In genomic region chr10:13001041-13001886, GRCh38 we compare ENCODE assay signal across 8 cellular contexts. TPM values are rescaled to one million over a fixed set of nuclear protein-coding genes. Genes with fewer than 3 reads are reported as not detected.
A peak's percentile ranks its signal among the peaks of the same experiment; 100 is the strongest.
DNase-seq lines count a peak whose midpoint lies in the region; ATAC-seq, FAIRE-seq and TF ChIP-seq lines count a peak whose summit lies in the region.

TSS of gene CCDC3 (minus strand) at chr10:13001713. CDS start at chr10:13001570, 143 bp downstream.

- no peaks in the 10 kb centered on the region for H3K36me3 Mint-ChIP-seq in stimulated activated effector memory CD8-positive, alpha-beta T cell treated with anti-CD3 and anti-CD28 coated beads, Interleukin-12 subunit alpha, Interleukin-12 subunit beta, amount 100 ng/mL, for 72 hours

- H3K36me3 ChIP-seq in HEK293 (ENCODE audit: control insufficient read depth in 2 of 2, insufficient read depth in 1 of 2, low read length in 2 of 2) = peaks cover 0 to 4% of the 10 kb centered on the region in 2 experiments; a peak in 1 of 3 replicates
- H3K36me3 ChIP-seq in adipocyte (ENCODE audit: control insufficient read depth, insufficient read depth, low read length, severe bottlenecking) = no peaks in the 10 kb centered on the region
- H3K36me3 ChIP-seq in keratinocyte (ENCODE audit: control insufficient read depth in 2 of 2, extremely low read depth in 1 of 2, insufficient read depth in 2 of 2, low read length in 2 of 2) = no peaks in the 10 kb centered on the region

- DNase-seq in 8988T (peak; percentile 37), adipocyte (ENCODE audit: low read depth) (peak; percentile 29), keratinocyte (ENCODE audit: low read depth, low spot score) (no peak)
- no peak for DNase-seq in stimulated activated effector memory CD8-positive, alpha-beta T cell treated with anti-CD3 and anti-CD28 coated beads, Interleukin-12 subunit alpha, Interleukin-12 subunit beta, amount 100 ng/mL, for 72 hours (ENCODE audit: low spot score in 2 of 2)

- H3K9ac ChIP-seq in adipocyte (ENCODE audit: low read length) (no peak within 1 kb of the TSS), keratinocyte (ENCODE audit: control insufficient read depth, extremely low read depth, insufficient read depth, low read length) (peak within 1 kb of the TSS; percentile 26)

- H3K4me1 ChIP-seq in HEK293 (ENCODE audit: control insufficient read depth, insufficient read depth, low read length) = no peaks in the 10 kb centered on the region; the same call in 1 of the 2 replicates
- H3K4me1 ChIP-seq in adipocyte (ENCODE audit: control insufficient read depth, insufficient read depth, low read length) = peaks cover 10% of the 10 kb centered on the region
- no peaks in the 10 kb centered on the region for H3K4me1 ChIP-seq in keratinocyte (ENCODE audit: control insufficient read depth, extremely low read depth, insufficient read depth, low read length)

- no peak within 1 kb of the TSS for H3K27ac Mint-ChIP-seq in stimulated activated effector memory CD8-positive, alpha-beta T cell treated with anti-CD3 and anti-CD28 coated beads, Interleukin-12 subunit alpha, Interleukin-12 subunit beta, amount 100 ng/mL, for 72 hours

- H3K9me1 ChIP-seq in keratinocyte (ENCODE audit: control insufficient read depth, extremely low read depth, insufficient read depth, low read length) = no peaks in the 10 kb centered on the region

- ATAC-seq in stimulated activated effector memory CD8-positive, alpha-beta T cell treated with anti-CD3 and anti-CD28 coated beads, Interleukin-12 subunit alpha, Interleukin-12 subunit beta, amount 100 ng/mL, for 72 hours = peak; percentile 36
- ATAC-seq in HG02623 (IDR thresholded peaks at IDR 0.05; ENCODE audit: unreplicated experiment) (no peak), HG02678 (IDR thresholded peaks at IDR 0.05; ENCODE audit: unreplicated experiment) (no peak), HG03159 (IDR thresholded peaks at IDR 0.05; ENCODE audit: unreplicated experiment) (no peak)

- peak within 1 kb of the TSS; percentile 45 for H2AFZ ChIP-seq in keratinocyte (ENCODE audit: control insufficient read depth, low read length)

- H3K4me1 Mint-ChIP-seq in stimulated activated effector memory CD8-positive, alpha-beta T cell treated with anti-CD3 and anti-CD28 coated beads, Interleukin-12 subunit alpha, Interleukin-12 subunit beta, amount 100 ng/mL, for 72 hours = peaks cover 7% of the 10 kb centered on the region

- POLR2A ChIA-PET in HEK293 (lab: Yijun Ruan, JAX) = interaction anchor here (0.6 kb wide), 1 partner anchor 219 kb away, joined by 5 read pairs; no protein-coding TSS in a partner anchor

- H3K9me3 ChIP-seq in HEK293 (ENCODE audit: control insufficient read depth, insufficient read depth, low read depth, low read length) (no peaks in the 10 kb centered on the region), adipocyte (ENCODE audit: control insufficient read depth, low read length) (peaks cover 13% of the 10 kb centered on the region), keratinocyte (ENCODE audit: control insufficient read depth, low read depth, low read length) (no peaks in the 10 kb centered on the region)

- H3K79me2 ChIP-seq in keratinocyte (ENCODE audit: control insufficient read depth, insufficient read depth, low read length) = no peaks in the 10 kb centered on the region

- dilution Hi-C loops in keratinocyte (cut with MboI; ENCODE audit: extremely low pct_ligation_motif_present, low sequenced_read_pairs) = no loop called here

- peaks cover 47% of the 10 kb centered on the region for H3K27me3 ChIP-seq in adipocyte (replicated peaks; ENCODE audit: control insufficient read depth, insufficient read depth, low read length)
- peaks cover 16% of the 10 kb centered on the region for H3K27me3 ChIP-seq in keratinocyte (ENCODE audit: control insufficient read depth, extremely low read depth, insufficient read depth, low read length)

- CTCF ChIA-PET in HEK293 (lab: Yijun Ruan, JAX) = interaction anchor here (0.6 to 0.7 kb wide), 2 partner anchors 18 to 77 kb away, joined by 3 read pairs; no protein-coding TSS in a partner anchor

- no peak for FAIRE-seq in keratinocyte (lab: Jason Lieb, UNC)

- no peaks in the 10 kb centered on the region for H4K20me1 ChIP-seq in keratinocyte (ENCODE audit: control insufficient read depth, extremely low read depth, insufficient read depth, low read length)

- H3K4me2 ChIP-seq in keratinocyte (ENCODE audit: control insufficient read depth, extremely low read depth, insufficient read depth, low read depth, low read length) = peak within 1 kb of the TSS; percentile 68

- H3K4me3 ChIP-seq in HEK293 (ENCODE audit: low read depth, low read length) (peak within 1 kb of the TSS; percentile 45), adipocyte (ENCODE audit: low read length) (peak within 1 kb of the TSS; percentile 55), keratinocyte (ENCODE audit: control insufficient read depth in 2 of 3, extremely low read depth in 1 of 3, insufficient read depth in 2 of 3, low read depth in 1 of 3, low read length in 3 of 3) (peak within 1 kb of the TSS; percentile 30 to 49 (median 43))

- H3K27ac ChIP-seq in HEK293 (ENCODE audit: extremely low read depth, low read depth, low read length) = peak within 1 kb of the TSS; percentile 37; the same call in 1 of the 2 replicates
- no peak within 1 kb of the TSS for H3K27ac ChIP-seq in keratinocyte (ENCODE audit: control insufficient read depth, insufficient read depth, low read length)

- no peak for TF ChIP-seq CTCF in HEK293 (tag by site-specific recombination; IDR thresholded peaks at IDR 0.05)
- TF ChIP-seq CTCF in keratinocyte (optimal IDR thresholded peaks at IDR 0.05 in 1 of 3, IDR thresholded peaks at IDR 0.05 in 1 of 3, conservative IDR thresholded peaks at IDR 0.05 in 1 of 3; ENCODE audit: extremely low read depth in 1 of 3, insufficient read depth in 2 of 3, low read length in 3 of 3) = no peak

- no peaks in the 10 kb centered on the region for H3K9me3 Mint-ChIP-seq in stimulated activated effector memory CD8-positive, alpha-beta T cell treated with anti-CD3 and anti-CD28 coated beads, Interleukin-12 subunit alpha, Interleukin-12 subunit beta, amount 100 ng/mL, for 72 hours

- H3K4me3 Mint-ChIP-seq in stimulated activated effector memory CD8-positive, alpha-beta T cell treated with anti-CD3 and anti-CD28 coated beads, Interleukin-12 subunit alpha, Interleukin-12 subunit beta, amount 100 ng/mL, for 72 hours = peak within 1 kb of the TSS; percentile 60

TF ChIP-seq in HEK293, 187 proteins besides CTCF, POLR2A, EP300 and RAD21 (continues in another document):
- TF ChIP-seq SETDB1 (IDR thresholded peaks at IDR 0.05; ENCODE audit: insufficient read length, low read length) = no peak
- TF ChIP-seq ZNF280C (tag by site-specific recombination; IDR thresholded peaks at IDR 0.05) = no peak
- TF ChIP-seq HOXD13 (CRISPR knock-in tag; IDR thresholded peaks at IDR 0.05; ENCODE audit: borderline replicate concordance) = no peak
- no peak for TF ChIP-seq ZNF777 (tag by site-specific recombination; IDR thresholded peaks at IDR 0.05; ENCODE audit: borderline replicate concordance)
- no peak for TF ChIP-seq YY1 (tag by site-specific recombination; IDR thresholded peaks at IDR 0.05)
- TF ChIP-seq REPIN1 (tag by site-specific recombination; IDR thresholded peaks at IDR 0.05; ENCODE audit: low read depth) = no peak
- peak; percentile 34; the same call in 1 of the 2 replicates for TF ChIP-seq KLF9 (tag by site-specific recombination; IDR thresholded peaks at IDR 0.05; ENCODE audit: low read depth)
- no peak for TF ChIP-seq YY2 (tag by site-specific recombination; IDR thresholded peaks at IDR 0.05)
- no peak for TF ChIP-seq ZNF560 (tag by site-specific recombination; IDR thresholded peaks at IDR 0.05; ENCODE audit: borderline replicate concordance)
- no peak for TF ChIP-seq RBAK (tag by site-specific recombination; IDR thresholded peaks at IDR 0.05)
- TF ChIP-seq ZNF311 (tag by site-specific recombination; IDR thresholded peaks at IDR 0.05; ENCODE audit: borderline replicate concordance) = no peak
- TF ChIP-seq ZNF692 (tag by site-specific recombination; IDR thresholded peaks at IDR 0.05) = no peak

RNA-seq across cellular contexts. Expression of gene CCDC3, which starts in this region (rescaled TPM):
- 0.25 to 0.39 TPM (median 0.35 TPM) in 3 replicates for polyA plus RNA-seq in keratinocyte
- polyA plus RNA-seq in keratinocyte (2011; ENCODE audit: low read depth) = not detected
- 0.29 and 0.30 TPM in 2 replicates for polyA plus RNA-seq in keratinocyte (2011; cell fraction: cytosol; rRNA removed)
- polyA plus RNA-seq in keratinocyte (2011; cell fraction: nucleus; rRNA removed) = 0.09 and 0.12 TPM in 2 replicates
- 0.29 and 0.66 TPM in 2 replicates for polyA plus RNA-seq in keratinocyte (2012; ENCODE audit: low replicate concordance)
- 0.07 to 0.85 TPM in 2 of 3 replicates, not detected in the other for polyA minus RNA-seq in keratinocyte
- not detected for polyA minus RNA-seq in keratinocyte (2011; cell fraction: cytosol; rRNA and poly(A)+ RNA removed)
- not detected in 2 replicates for polyA minus RNA-seq in keratinocyte (2011; cell fraction: nucleus; rRNA and poly(A)+ RNA removed)

Comparison
In these comparisons a context has a peak if more than half of its experiments do, and no peak if none do; other contexts are left out.
1. DNase-seq: peak in 8988T (single experiment) and adipocyte (single experiment); none in keratinocyte (single experiment) and stimulated activated effector memory CD8-positive, alpha-beta T cell treated with anti-CD3 and anti-CD28 coated beads, Interleukin-12 subunit alpha, Interleukin-12 subunit beta, amount 100 ng/mL, for 72 hours (0 of 2).
2. Peak in every context shown above with its lines, with median percentiles within 50 percentile points of each other: H3K4me3 ChIP-seq.